Comparison of ENCODE assay signal across 11 cellular contexts in the genomic region with DNA sequence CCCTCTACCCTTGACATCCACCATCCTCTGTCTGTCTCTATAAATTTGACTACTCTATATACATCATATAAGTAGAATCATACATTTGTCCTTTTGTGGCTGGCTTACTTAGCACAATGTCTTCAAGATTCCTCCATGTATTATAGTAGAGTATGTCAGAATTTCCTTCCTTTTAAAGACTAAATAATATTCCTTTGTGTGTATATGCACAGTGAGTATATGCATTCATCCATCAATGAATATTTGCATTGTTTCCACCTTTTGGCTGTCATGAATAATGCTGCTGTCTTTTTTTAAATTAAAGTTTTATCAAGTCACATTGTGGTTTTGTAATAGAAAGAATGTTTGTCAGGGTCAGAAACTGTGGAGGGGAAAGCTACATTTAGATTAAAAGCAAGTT.
"Had no signal": no experiment of that assay in that cellular context is flagged by ENCODE, and none has a peak within 500 bp of the region (broad histone marks: within the 10 kb centered on the region; RNA-seq: fewer than 3 reads in every experiment).

No MANE protein-coding gene starts in this region.

- H3K4me1 ChIP-seq: HAP-1 had no signal

- H3K4me3 ChIP-seq: GM23248, GM23338, HAP-1 had no signal

- H3K27ac ChIP-seq: GM23248 had no signal

- H3K27ac Mint-ChIP-seq: GM23338, H9, HFFc6 had no signal

- H3K9me3 ChIP-seq: HAP-1 had no signal

- H3K4me1 Mint-ChIP-seq: GM23338, H9 had no signal

- H3K4me3 Mint-ChIP-seq: GM23338, H9, HFFc6 had no signal

- H3K9me3 Mint-ChIP-seq: HFFc6 had no signal

- FAIRE-seq: H1, H54 had no signal

- ATAC-seq: GM23338, HCT116 had no signal

- DNase-seq: GM23248, GOT3, H7, H9, HCEC 1CT, HFFc6 had no signal

- H3K36me3 ChIP-seq: HAP-1 had no signal
